ENCODE assay signal across 22 cellular contexts in genomic region chr5:122591828-122592227, GRCh38.
"Had no signal": no experiment of that assay in that cellular context is flagged by ENCODE, and none has a peak within 500 bp of the region (broad histone marks: within the 10 kb centered on the region; RNA-seq: fewer than 3 reads in every experiment).

No MANE protein-coding gene starts in this region.

- H3K4me3 ChIP-seq: neural progenitor cell, pancreas, prostate gland, right lobe of liver, sigmoid colon, stomach, thoracic aorta, thyroid gland, tibial nerve, vagina had no signal

- H3K27me3 ChIP-seq: neural progenitor cell, pancreas, right lobe of liver, sigmoid colon, stomach, thyroid gland, tibial nerve, vagina had no signal

- H3K9me3 ChIP-seq: pancreas, prostate gland, right lobe of liver, sigmoid colon, stomach, thoracic aorta, thyroid gland, tibial nerve, vagina had no signal

- H3K9ac ChIP-seq: neural progenitor cell had no signal

- H3K36me3 ChIP-seq: neural progenitor cell, pancreas, prostate gland, right lobe of liver, sigmoid colon, stomach, thoracic aorta, thyroid gland, tibial nerve, vagina had no signal

- H3K4me1 ChIP-seq: neural progenitor cell, pancreas, prostate gland, right lobe of liver, sigmoid colon, stomach, thyroid gland, tibial nerve, vagina had no signal

- DNase-seq: naive thymus-derived CD4-positive, alpha-beta T cell; natural killer cell; occipital lobe; pancreas; right cardiac atrium; right lobe of liver; sigmoid colon; small intestine; stimulated activated CD4-positive, alpha-beta T cell treated with anti-CD3 and anti-CD28 coated beads, Interleukin-15, amount 100 ng/mL, for 24 hours; stimulated activated CD4-positive, alpha-beta T cell treated with anti-CD3 and anti-CD28 coated beads, Interleukin-2, amount 100 ng/mL, for 24 hours; stimulated activated CD4-positive, alpha-beta T cell treated with anti-CD3 and anti-CD28 coated beads, Interleukin-2, amount 100 ng/mL, for 48 hours; stimulated activated CD4-positive, alpha-beta T cell treated with anti-CD3 and anti-CD28 coated beads, Interleukin-4, amount 100 ng/mL, for 24 hours; stimulated activated naive B cell treated with anti-CD40 and anti-IgM and Interleukin-4, amounts not matched to agents 10 μg/mL and 1 μg/mL and 100 μg/mL, for 72 hours; stimulated activated naive CD4-positive, alpha-beta T cell treated with Interleukin-2 at 50 U/mL for 16 hours; stomach; thyroid gland had no signal

- ATAC-seq: naive thymus-derived CD4-positive, alpha-beta T cell; natural killer cell; pancreas; right cardiac atrium; right lobe of liver; stimulated activated effector memory CD8-positive, alpha-beta T cell treated with anti-CD3 and anti-CD28 coated beads, Interleukin-12 subunit alpha, Interleukin-12 subunit beta, amount 100 ng/mL, for 72 hours; stimulated activated naive B cell treated with anti-CD40 and anti-IgM and Interleukin-4, amounts not matched to agents 10 μg/mL and 1 μg/mL and 100 μg/mL, for 72 hours had no signal

- H3K27ac ChIP-seq: neural progenitor cell, pancreas, prostate gland, right lobe of liver, sigmoid colon, stomach, thoracic aorta, thyroid gland, tibial nerve, vagina had no signal
